ENCODE assay signal across 26 cellular contexts in the genomic region with DNA sequence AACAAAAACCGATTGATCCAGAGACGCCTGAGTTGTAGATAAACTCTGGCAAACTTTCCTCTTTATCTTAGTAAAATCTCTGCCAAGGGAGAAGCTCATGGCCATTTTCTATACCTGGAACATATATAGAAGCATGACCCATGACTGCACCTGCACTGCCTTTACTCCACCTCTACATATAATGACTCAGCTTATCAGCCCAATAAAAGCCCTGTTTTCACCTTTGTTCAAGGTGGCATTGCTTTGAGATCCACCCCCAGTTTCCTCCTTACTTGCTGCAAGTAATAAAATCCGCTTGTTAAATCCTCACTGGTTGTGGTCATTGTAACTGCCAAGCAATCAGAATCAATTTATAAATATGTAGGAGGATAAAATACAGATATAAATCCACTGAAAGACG.
"Had no signal": no experiment of that assay in that cellular context is flagged by ENCODE, and none has a peak within 500 bp of the region (broad histone marks: within the 10 kb centered on the region; RNA-seq: fewer than 3 reads in every experiment).

No MANE protein-coding gene starts in this region.

- H3K9me3 ChIP-seq: body of pancreas, left ventricle myocardium inferior, neutrophil, ovary, right lobe of liver, stomach had no signal

- H3K4me1 Mint-ChIP-seq: activated naive CD8-positive, alpha-beta T cell treated with anti-CD3 and anti-CD28 coated beads, Interleukin-2, amount 50 U/mL, for 24 hours; immature natural killer cell; nephron; stimulated activated effector memory CD8-positive, alpha-beta T cell treated with anti-CD3 and anti-CD28 coated beads, Interleukin-12 subunit alpha, Interleukin-12 subunit beta, amount 100 ng/mL, for 72 hours had no signal

- H3K4me3 ChIP-seq: body of pancreas, cardiac muscle cell, left ventricle myocardium inferior, ovary, right lobe of liver, skin epidermis, stomach had no signal

- DNase-seq: activated CD4-positive, alpha-beta T cell treated with anti-CD3 and anti-CD28 coated beads for 1 hour; activated CD4-positive, alpha-beta T cell treated with anti-CD3 and anti-CD28 coated beads, Interleukin-2, amount 50 U/mL, for 1 hour; activated CD8-positive, alpha-beta T cell treated with anti-CD3 and anti-CD28 coated beads, Interleukin-2, amount 10 ng/mL, durations not matched to agents 7 days and 5 days; activated gamma-delta T cell; activated naive CD4-positive, alpha-beta T cell treated with anti-CD3 and anti-CD28 coated beads, Interleukin-2, amount 50 U/mL, for 16 hours; activated naive CD8-positive, alpha-beta T cell treated with anti-CD3 and anti-CD28 coated beads, Interleukin-2, amount 50 U/mL, for 24 hours; anterior cingulate cortex; body of pancreas; immature natural killer cell; left ventricle myocardium inferior; midbrain; ovary; right lobe of liver; stimulated activated CD4-positive, alpha-beta T cell treated with anti-CD3 and anti-CD28 coated beads, Interleukin-2, amount 100 ng/mL, for 24 hours; stomach; T-helper 1 cell; trophoblast cell; WERI-Rb-1 had no signal

- H3K36me3 Mint-ChIP-seq: immature natural killer cell; stimulated activated effector memory CD8-positive, alpha-beta T cell treated with anti-CD3 and anti-CD28 coated beads, Interleukin-12 subunit alpha, Interleukin-12 subunit beta, amount 100 ng/mL, for 72 hours had no signal

- FAIRE-seq: TTC549 had no signal

- H3K27me3 ChIP-seq: body of pancreas, cardiac muscle cell, neutrophil, right lobe of liver, stomach had no signal

- H3K9me3 Mint-ChIP-seq: activated naive CD8-positive, alpha-beta T cell treated with anti-CD3 and anti-CD28 coated beads, Interleukin-2, amount 50 U/mL, for 24 hours; nephron had no signal

- H3K27ac ChIP-seq: body of pancreas, cardiac muscle cell, epithelial cell of prostate, left ventricle myocardium inferior, neutrophil, ovary, right lobe of liver, skin epidermis, stomach, WERI-Rb-1 had no signal

- ATAC-seq: activated CD8-positive, alpha-beta T cell treated with anti-CD3 and anti-CD28 coated beads, Interleukin-2, amount 10 ng/mL, durations not matched to agents 7 days and 5 days; activated naive CD8-positive, alpha-beta T cell treated with anti-CD3 and anti-CD28 coated beads, Interleukin-2, amount 50 U/mL, for 24 hours; body of pancreas; right lobe of liver; stimulated activated effector memory CD8-positive, alpha-beta T cell treated with anti-CD3 and anti-CD28 coated beads, Interleukin-12 subunit alpha, Interleukin-12 subunit beta, amount 100 ng/mL, for 72 hours had no signal

- H3K27ac Mint-ChIP-seq: activated CD8-positive, alpha-beta T cell treated with anti-CD3 and anti-CD28 coated beads, Interleukin-2, amount 10 ng/mL, durations not matched to agents 7 days and 5 days; activated naive CD8-positive, alpha-beta T cell treated with anti-CD3 and anti-CD28 coated beads, Interleukin-2, amount 50 U/mL, for 24 hours; activated T-helper 1 cell treated with anti-CD3 and anti-CD28 coated beads, Interleukin-12 subunit alpha, Interleukin-12 subunit beta, Interleukin-2, Interleukin-4 antibody, amounts not matched to agents 30 ng/mL and 10 ng/mL and 1 ng/mL, durations not matched to agents 14 hours and 24 hours and 36 hours; immature natural killer cell; stimulated activated effector memory CD8-positive, alpha-beta T cell treated with anti-CD3 and anti-CD28 coated beads, Interleukin-12 subunit alpha, Interleukin-12 subunit beta, amount 100 ng/mL, for 72 hours had no signal

- H3K4me1 ChIP-seq: left ventricle myocardium inferior, right lobe of liver, stomach had no signal

- H3K4me3 Mint-ChIP-seq: activated CD8-positive, alpha-beta T cell treated with anti-CD3 and anti-CD28 coated beads, Interleukin-2, amount 10 ng/mL, durations not matched to agents 7 days and 5 days; activated naive CD8-positive, alpha-beta T cell treated with anti-CD3 and anti-CD28 coated beads, Interleukin-2, amount 50 U/mL, for 24 hours; activated T-helper 1 cell treated with anti-CD3 and anti-CD28 coated beads, Interleukin-12 subunit alpha, Interleukin-12 subunit beta, Interleukin-2, Interleukin-4 antibody, amounts not matched to agents 30 ng/mL and 10 ng/mL and 1 ng/mL, durations not matched to agents 14 hours and 24 hours and 36 hours; immature natural killer cell; nephron; stimulated activated effector memory CD8-positive, alpha-beta T cell treated with anti-CD3 and anti-CD28 coated beads, Interleukin-12 subunit alpha, Interleukin-12 subunit beta, amount 100 ng/mL, for 72 hours had no signal

- H3K27me3 Mint-ChIP-seq: activated naive CD8-positive, alpha-beta T cell treated with anti-CD3 and anti-CD28 coated beads, Interleukin-2, amount 50 U/mL, for 24 hours had no signal

- H3K36me3 ChIP-seq: cardiac muscle cell, left ventricle myocardium inferior, neutrophil, ovary, right lobe of liver, stomach, WERI-Rb-1 had no signal
